In genomic region chr10:110455440-110455839, GRCh38 we compare ENCODE assay signal across 11 cellular contexts. TPM values are rescaled to one million over a fixed set of nuclear protein-coding genes. Genes with fewer than 3 reads are reported as not detected.
DNase-seq lines count a peak whose midpoint lies in the region; ATAC-seq, FAIRE-seq and TF ChIP-seq lines count a peak whose summit lies in the region.
"Had no signal": no experiment of that assay in that cellular context is flagged by ENCODE, and none has a peak within 500 bp of the region (broad histone marks: within the 10 kb centered on the region; RNA-seq: fewer than 3 reads in every experiment).

No MANE protein-coding gene starts in this region.

- CTCF ChIA-PET in Calu3 (lab: Charles Lee) (no interaction called here), IMR-90 (lab: Yijun Ruan, JAX) (no interaction called here)

- H3K9me1 ChIP-seq in IMR-90 (ENCODE audit: insufficient read depth, low read length) = 0 out of 2 replicates have a peak, but pooled peaks cover 5% of the 10 kb centered on the region

- BruUV-seq in Calu3 (replicated peaks; lab: Mats Ljungman, UMichigan) = no TSS peak
- no TSS peak for BruUV-seq in IMR-90 (replicated peaks; lab: Mats Ljungman, UMichigan)

- FAIRE-seq in small intestine (lab: Jason Lieb, UNC) = no peak

- H3K9me3 Mint-ChIP-seq in Calu3 (ENCODE audit: low read depth, unreplicated experiment) = no peaks in the 10 kb centered on the region
- H3K9me3 Mint-ChIP-seq in activated T-cell treated with anti-CD3 and anti-CD28 coated beads, Interleukin-2, amount 50 U/mL, for 24 hours = no peaks in the 10 kb centered on the region

- no peak overlapping the region for H3K14ac ChIP-seq in IMR-90 (replicated peaks; ENCODE audit: low read depth, low read length)

- H3K27me3 ChIP-seq in IMR-90 (ENCODE audit: control insufficient read depth, insufficient read depth, low read length) (no peaks in the 10 kb centered on the region), sigmoid colon (no peaks in the 10 kb centered on the region), small intestine (ENCODE audit: control insufficient read depth in 2 of 2, insufficient read depth in 2 of 2, low read length in 2 of 2) (no peaks in the 10 kb centered on the region), gastrocnemius medialis (no peaks in the 10 kb centered on the region)
- H3K27me3 ChIP-seq: thyroid gland had no signal

- H3K18ac ChIP-seq in IMR-90 (ENCODE audit: low read depth, low read length) = no peak overlapping the region

- H3K27ac ChIP-seq in IMR-90 (ENCODE audit: insufficient read depth, low read length) (no peak overlapping the region), sigmoid colon (no peak overlapping the region), small intestine (ENCODE audit: low read depth in 1 of 2, low read length in 1 of 2) (no peak overlapping the region), gastrocnemius medialis (no peak overlapping the region)
- H3K27ac ChIP-seq: thyroid gland had no signal

- no peak overlapping the region for H4K5ac ChIP-seq in IMR-90 (ENCODE audit: low read depth, low read length)

- H3K56ac ChIP-seq in IMR-90 (ENCODE audit: extremely low read depth, insufficient read depth, low read length) = no peak overlapping the region

- H3K27ac Mint-ChIP-seq in Calu3 (ENCODE audit: unreplicated experiment) = peak overlapping the region; percentile 51
- peak overlapping the region; percentile 61 for H3K27ac Mint-ChIP-seq in activated T-cell treated with anti-CD3 and anti-CD28 coated beads, Interleukin-2, amount 50 U/mL, for 24 hours

- no peak overlapping the region; the same call in 1 of the 2 replicates for H2BK20ac ChIP-seq in IMR-90 (ENCODE audit: low read depth, low read length)

- H3K79me1 ChIP-seq in IMR-90 (ENCODE audit: low read depth in 1 of 2, low read length in 2 of 2) = no peaks in the 10 kb centered on the region

- H4K20me1 ChIP-seq in IMR-90 (ENCODE audit: insufficient read depth, low read length) = no peaks in the 10 kb centered on the region

- no peak overlapping the region for H3K4me3 ChIP-seq in IMR-90 (ENCODE audit: insufficient read depth, low read depth, low read length)
- H3K4me3 ChIP-seq in sigmoid colon = no peak overlapping the region
- no peak overlapping the region for H3K4me3 ChIP-seq in small intestine (ENCODE audit: low read depth in 1 of 2, low read length in 2 of 2)
- no peak overlapping the region for H3K4me3 ChIP-seq in gastrocnemius medialis
- H3K4me3 ChIP-seq: thyroid gland had no signal

- no peaks in the 10 kb centered on the region for H3K27me3 Mint-ChIP-seq in Calu3 (ENCODE audit: unreplicated experiment)
- H3K27me3 Mint-ChIP-seq in activated T-cell treated with anti-CD3 and anti-CD28 coated beads, Interleukin-2, amount 50 U/mL, for 24 hours = no peaks in the 10 kb centered on the region

- H3K4me2 ChIP-seq in IMR-90 (ENCODE audit: low read depth, low read length) = no peak overlapping the region

- H3K9me3 ChIP-seq in IMR-90 (ENCODE audit: control insufficient read depth, insufficient read depth, low read length) (no peaks in the 10 kb centered on the region), sigmoid colon (no peaks in the 10 kb centered on the region), small intestine (ENCODE audit: control insufficient read depth, low read depth) (no peaks in the 10 kb centered on the region), gastrocnemius medialis (no peaks in the 10 kb centered on the region)
- H3K9me3 ChIP-seq: thyroid gland had no signal

- 28% methylated on average over 2 of the region's 2 CpGs; no CpG with 5 or more reads in 1 of the 2 experiments for WGBS in IMR-90 (ENCODE audit: extremely low coverage in 2 of 2, insufficient read length in 1 of 2), 2 experiments
- WGBS in sigmoid colon, 2 donors = 15 to 34% methylated on average over 2 of the region's 2 CpGs
- WGBS in small intestine, 3 donors = 20 to 52% (median 42%) methylated on average over 2 of the region's 2 CpGs

- H3K36me3 Mint-ChIP-seq in Calu3 (ENCODE audit: insufficient read depth, unreplicated experiment) = no peaks in the 10 kb centered on the region
- no peaks in the 10 kb centered on the region for H3K36me3 Mint-ChIP-seq in activated T-cell treated with anti-CD3 and anti-CD28 coated beads, Interleukin-2, amount 50 U/mL, for 24 hours (ENCODE audit: low read depth)

- H3K36me3 ChIP-seq in IMR-90 (ENCODE audit: control insufficient read depth, insufficient read depth, low read length) = no peaks in the 10 kb centered on the region
- no peaks in the 10 kb centered on the region for H3K36me3 ChIP-seq in sigmoid colon
- no peaks in the 10 kb centered on the region for H3K36me3 ChIP-seq in small intestine (ENCODE audit: control insufficient read depth in 2 of 2, insufficient read depth in 2 of 2, low read length in 2 of 2)
- no peaks in the 10 kb centered on the region for H3K36me3 ChIP-seq in gastrocnemius medialis
- H3K36me3 ChIP-seq: thyroid gland had no signal

- dilution Hi-C loops in IMR-90 (cut with HindIII; ENCODE audit: low sequenced_read_pairs, unreplicated experiment) = no loop called here

- ATAC-seq in IMR-90 (ENCODE audit: low read depth) (no peak), gastrocnemius medialis (no peak)

- no peak for TF ChIP-seq EP300 in sigmoid colon (IDR thresholded peaks at IDR 0.05)

- peaks cover 41% of the 10 kb centered on the region for H3K4me1 Mint-ChIP-seq in Calu3 (ENCODE audit: low read depth, unreplicated experiment)
- H3K4me1 Mint-ChIP-seq in activated T-cell treated with anti-CD3 and anti-CD28 coated beads, Interleukin-2, amount 50 U/mL, for 24 hours (ENCODE audit: low read depth) = peaks cover 47% of the 10 kb centered on the region

- no peak overlapping the region for H2BK120ac ChIP-seq in IMR-90 (ENCODE audit: low read depth, low read length)

- no peak overlapping the region for H3K4me3 Mint-ChIP-seq in Calu3 (ENCODE audit: low read depth, unreplicated experiment)
- no peak overlapping the region for H3K4me3 Mint-ChIP-seq in activated T-cell treated with anti-CD3 and anti-CD28 coated beads, Interleukin-2, amount 50 U/mL, for 24 hours

- H2BK15ac ChIP-seq in IMR-90 (ENCODE audit: low read depth, low read length) = no peak overlapping the region

- H3K4me1 ChIP-seq in IMR-90 (ENCODE audit: control insufficient read depth, insufficient read depth, low read length) (peaks cover 12% of the 10 kb centered on the region), sigmoid colon (no peaks in the 10 kb centered on the region), small intestine (ENCODE audit: control insufficient read depth in 2 of 2, insufficient read depth in 1 of 2, low read depth in 1 of 2, low read length in 1 of 2) (no peaks in the 10 kb centered on the region), gastrocnemius medialis (peaks cover 3 to 5% of the 10 kb centered on the region in 2 donors)

- H3K4ac ChIP-seq in IMR-90 (ENCODE audit: low read depth, low read length) = no peak overlapping the region

- TF ChIP-seq CTCF in Calu3 (IDR thresholded peaks at IDR 0.05; ENCODE audit: unreplicated experiment) (no peak), IMR-90 (conservative IDR thresholded peaks at IDR 0.05; ENCODE audit: low read depth, low read length) (no peak), sigmoid colon (IDR thresholded peaks at IDR 0.05) (no peak), gastrocnemius medialis (IDR thresholded peaks at IDR 0.05 in 4 of 5, conservative IDR thresholded peaks at IDR 0.05 in 1 of 5) (no peak)

- H4K8ac ChIP-seq in IMR-90 (ENCODE audit: low read depth in 2 of 2, low read length in 2 of 2) = no peak overlapping the region

- TF ChIP-seq POLR2A in IMR-90 (IDR thresholded peaks at IDR 0.05; ENCODE audit: low read depth, low read length) (no peak), sigmoid colon (IDR thresholded peaks at IDR 0.05) (no peak), gastrocnemius medialis (IDR thresholded peaks at IDR 0.05) (no peak)

- peak overlapping the region; percentile 19 for H2AK9ac ChIP-seq in IMR-90 (replicated peaks; ENCODE audit: low read depth, low read length, poor library complexity)

- no peak for TF ChIP-seq RAD21 in IMR-90 (IDR thresholded peaks at IDR 0.05; ENCODE audit: low read length)

- H3K9ac ChIP-seq in IMR-90 (ENCODE audit: low read depth, low read length) = no peak overlapping the region

- peak overlapping the region; percentile 67; the same call in 1 of the 2 replicates for H2AK5ac ChIP-seq in IMR-90 (ENCODE audit: low read depth, low read length)

- H2BK5ac ChIP-seq in IMR-90 (ENCODE audit: low read depth, low read length, poor library complexity, severe bottlenecking) = no peak overlapping the region

- intact Hi-C loops in Calu3 (cut with micrococcal nuclease; ENCODE audit: unreplicated experiment) (no loop called here), IMR-90 (cut with micrococcal nuclease) (no loop called here), sigmoid colon (cut with DNase I) (no loop called here), gastrocnemius medialis (cut with DNase I; ENCODE audit: low total_unique reads) (loop anchor here (10.0 kb wide), 1 partner anchor 101 kb away; no protein-coding TSS in a partner anchor)

- POLR2A ChIA-PET in IMR-90 (lab: Charles Lee; ENCODE audit: unreplicated experiment) = no interaction called here

- in situ Hi-C loops in IMR-90 (cut with MboI; ENCODE audit: low sequenced_read_pairs) = no loop called here
- in situ Hi-C loops in gastrocnemius medialis (cut with MboI; ENCODE audit: low sequenced_read_pairs in 4 of 4) = no loop called here

- H2AFZ ChIP-seq in IMR-90 (replicated peaks; ENCODE audit: low read length, poor library complexity) = no peak overlapping the region

- DNase-seq in Calu3 = no peak
- no peak for DNase-seq in IMR-90
- peak; percentile 46 for DNase-seq in activated T-cell treated with anti-CD3 and anti-CD28 coated beads, Interleukin-2, amount 50 U/mL, for 24 hours
- peak; percentile 30 for DNase-seq in sigmoid colon
- no peak for DNase-seq in cortex of kidney (lab: John Stamatoyannopoulos, UW)
- DNase-seq in small intestine = no peak
- DNase-seq in gastrocnemius medialis = no peak
- no peak for DNase-seq in stimulated activated naive CD4-positive, alpha-beta T cell treated with Interleukin-2 at 50 U/mL for 16 hours (lab: John Stamatoyannopoulos, UW)
- DNase-seq: NCI-H774, T-helper 9 cell had no signal

- no peak overlapping the region for H4K91ac ChIP-seq in IMR-90 (ENCODE audit: insufficient read depth, low read depth, low read length)

- H3K23ac ChIP-seq in IMR-90 (ENCODE audit: low read depth, low read length) = no peak overlapping the region

TF ChIP-seq in IMR-90, 13 proteins besides CTCF, POLR2A, EP300 and RAD21 (continues in another document):
- TF ChIP-seq MAZ (IDR thresholded peaks at IDR 0.05; ENCODE audit: borderline replicate concordance, low read depth, low read length) (no peak), SMC3 (IDR thresholded peaks at IDR 0.05; ENCODE audit: low read depth, low read length) (no peak)

RNA-seq across cellular contexts. Expression of gene DUSP5, which starts 42.3 kb away (rescaled TPM):
- 34.0 and 55.8 TPM in 2 replicates for total RNA-seq in Calu3 (2022)
- total RNA-seq in IMR-90 (2012; rRNA removed) = 42.1 and 55.3 TPM in 2 replicates
- 48.1 and 61.5 TPM in 2 replicates for polyA plus RNA-seq in IMR-90 (2012; rRNA removed)
- 39.0 and 110 TPM in 2 replicates for polyA plus RNA-seq in IMR-90 (2012; cell fraction: cytosol; rRNA removed)
- polyA plus RNA-seq in IMR-90 (2012; cell fraction: nucleus; rRNA removed; ENCODE audit: low replicate concordance) = 239 and 414 TPM in 2 replicates
- total RNA-seq in sigmoid colon = 10 to 100 TPM in 2 of 4 donors, 1 to 10 TPM in 2; 3.6 to 42.1 (median 7.6) TPM
- 10 to 100 TPM; 12.0 to 35.8 (median 20.9) TPM for polyA plus RNA-seq in sigmoid colon
- polyA plus RNA-seq in small intestine = 10 to 100 TPM in 2 of 3 donors, 1 to 10 TPM in 1; 8.3 to 36.2 (median 11.8) TPM
- 1 to 10 TPM in 2 of 4 donors, under 1 TPM in 1, not detected in 1; 0.75 to 2.8 (median 2.5) TPM for total RNA-seq in gastrocnemius medialis

Comparison
In these comparisons a context has a peak if more than half of its experiments do, and no peak if none do; other contexts are left out.
1. DNase-seq: peak in activated T-cell treated with anti-CD3 and anti-CD28 coated beads, Interleukin-2, amount 50 U/mL, for 24 hours (single experiment) and sigmoid colon (single experiment); none in Calu3 (single experiment), IMR-90 (single experiment), cortex of kidney (single experiment), small intestine (single experiment), gastrocnemius medialis (0 of 2) and stimulated activated naive CD4-positive, alpha-beta T cell treated with Interleukin-2 at 50 U/mL for 16 hours (single experiment).